Comparison of ENCODE assay signal across 1 cellular context in the genomic region with DNA sequence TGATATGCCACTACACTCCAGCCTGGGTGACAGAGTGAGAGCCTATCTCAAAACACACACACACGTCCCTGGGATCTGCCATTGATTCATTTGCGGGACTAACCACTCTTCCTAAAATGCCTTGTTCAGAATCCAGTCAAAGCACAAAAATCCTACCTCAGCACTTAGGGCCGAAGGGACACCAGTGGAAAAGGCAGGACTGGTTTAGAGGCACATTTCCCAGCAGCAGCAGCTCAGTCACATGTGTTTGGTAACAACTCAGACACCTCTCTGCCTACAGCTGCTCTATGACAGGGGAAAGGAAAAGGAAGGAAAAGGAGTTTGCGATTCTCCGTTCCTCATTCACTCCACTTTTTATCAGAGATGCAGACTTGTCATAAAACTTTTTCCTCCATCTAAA.
TF ChIP-seq lines count a peak whose summit lies in the region.

No MANE protein-coding gene starts in this region.

TF ChIP-seq in GM23338, 12 proteins besides CTCF, POLR2A, EP300 and RAD21:
- TF ChIP-seq, protein P1, sequence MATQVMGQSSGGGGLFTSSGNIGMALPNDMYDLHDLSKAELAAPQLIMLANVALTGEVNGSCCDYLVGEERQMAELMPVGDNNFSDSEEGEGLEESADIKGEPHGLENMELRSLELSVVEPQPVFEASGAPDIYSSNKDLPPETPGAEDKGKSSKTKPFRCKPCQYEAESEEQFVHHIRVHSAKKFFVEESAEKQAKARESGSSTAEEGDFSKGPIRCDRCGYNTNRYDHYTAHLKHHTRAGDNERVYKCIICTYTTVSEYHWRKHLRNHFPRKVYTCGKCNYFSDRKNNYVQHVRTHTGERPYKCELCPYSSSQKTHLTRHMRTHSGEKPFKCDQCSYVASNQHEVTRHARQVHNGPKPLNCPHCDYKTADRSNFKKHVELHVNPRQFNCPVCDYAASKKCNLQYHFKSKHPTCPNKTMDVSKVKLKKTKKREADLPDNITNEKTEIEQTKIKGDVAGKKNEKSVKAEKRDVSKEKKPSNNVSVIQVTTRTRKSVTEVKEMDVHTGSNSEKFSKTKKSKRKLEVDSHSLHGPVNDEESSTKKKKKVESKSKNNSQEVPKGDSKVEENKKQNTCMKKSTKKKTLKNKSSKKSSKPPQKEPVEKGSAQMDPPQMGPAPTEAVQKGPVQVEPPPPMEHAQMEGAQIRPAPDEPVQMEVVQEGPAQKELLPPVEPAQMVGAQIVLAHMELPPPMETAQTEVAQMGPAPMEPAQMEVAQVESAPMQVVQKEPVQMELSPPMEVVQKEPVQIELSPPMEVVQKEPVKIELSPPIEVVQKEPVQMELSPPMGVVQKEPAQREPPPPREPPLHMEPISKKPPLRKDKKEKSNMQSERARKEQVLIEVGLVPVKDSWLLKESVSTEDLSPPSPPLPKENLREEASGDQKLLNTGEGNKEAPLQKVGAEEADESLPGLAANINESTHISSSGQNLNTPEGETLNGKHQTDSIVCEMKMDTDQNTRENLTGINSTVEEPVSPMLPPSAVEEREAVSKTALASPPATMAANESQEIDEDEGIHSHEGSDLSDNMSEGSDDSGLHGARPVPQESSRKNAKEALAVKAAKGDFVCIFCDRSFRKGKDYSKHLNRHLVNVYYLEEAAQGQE (IDR thresholded peaks at IDR 0.05; ENCODE audit: unreplicated experiment), result no peak
- TF ChIP-seq, protein P2, sequence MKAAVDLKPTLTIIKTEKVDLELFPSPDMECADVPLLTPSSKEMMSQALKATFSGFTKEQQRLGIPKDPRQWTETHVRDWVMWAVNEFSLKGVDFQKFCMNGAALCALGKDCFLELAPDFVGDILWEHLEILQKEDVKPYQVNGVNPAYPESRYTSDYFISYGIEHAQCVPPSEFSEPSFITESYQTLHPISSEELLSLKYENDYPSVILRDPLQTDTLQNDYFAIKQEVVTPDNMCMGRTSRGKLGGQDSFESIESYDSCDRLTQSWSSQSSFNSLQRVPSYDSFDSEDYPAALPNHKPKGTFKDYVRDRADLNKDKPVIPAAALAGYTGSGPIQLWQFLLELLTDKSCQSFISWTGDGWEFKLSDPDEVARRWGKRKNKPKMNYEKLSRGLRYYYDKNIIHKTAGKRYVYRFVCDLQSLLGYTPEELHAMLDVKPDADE (IDR thresholded peaks at IDR 0.05), result no peak
- TF ChIP-seq NANOG (IDR thresholded peaks at IDR 0.05; ENCODE audit: borderline replicate concordance), result no peak
- no peak for TF ChIP-seq EZH2 (IDR thresholded peaks at IDR 0.05; ENCODE audit: low read depth, unreplicated experiment)
- TF ChIP-seq EZH2phosphoT487 (IDR thresholded peaks at IDR 0.05; ENCODE audit: unreplicated experiment), result no peak
- TF ChIP-seq CREB1 (CRISPR knock-in tag; IDR thresholded peaks at IDR 0.05; ENCODE audit: low read depth), result no peak
- TF ChIP-seq JUNB (IDR thresholded peaks at IDR 0.05; ENCODE audit: unreplicated experiment), result no peak
- no peak for TF ChIP-seq ZNF114 (CRISPR knock-in tag; IDR thresholded peaks at IDR 0.05)
- no peak for TF ChIP-seq STAT1 (IDR thresholded peaks at IDR 0.05; ENCODE audit: unreplicated experiment)
